In genomic region chr16:74451951-74452758, GRCh38 we compare ENCODE assay signal across 1 cellular context.
TF ChIP-seq lines count a peak whose summit lies in the region.

No MANE protein-coding gene starts in this region.

TF ChIP-seq in HepG2, 621 proteins besides CTCF, POLR2A, EP300 and RAD21:
- TF ChIP-seq ARNT (IDR thresholded peaks at IDR 0.05): no peak
- no peak for TF ChIP-seq PITX1 (CRISPR knock-in tag; IDR thresholded peaks at IDR 0.05)
- no peak for TF ChIP-seq ZBTB8A (CRISPR knock-in tag; IDR thresholded peaks at IDR 0.05; ENCODE audit: borderline replicate concordance, low read depth)
- no peak for TF ChIP-seq THAP9 (CRISPR knock-in tag; IDR thresholded peaks at IDR 0.05; ENCODE audit: borderline replicate concordance)
- no peak for TF ChIP-seq ZNF12 (CRISPR knock-in tag; IDR thresholded peaks at IDR 0.05)
- TF ChIP-seq GATAD1 (CRISPR knock-in tag; IDR thresholded peaks at IDR 0.05): no peak
- no peak for TF ChIP-seq POLR2AphosphoS5 (IDR thresholded peaks at IDR 0.05; ENCODE audit: low read depth, low read length)
- no peak for TF ChIP-seq ZBTB3 (CRISPR knock-in tag; IDR thresholded peaks at IDR 0.05; ENCODE audit: borderline replicate concordance, low read depth)
- no peak for TF ChIP-seq SIN3B (IDR thresholded peaks at IDR 0.05; ENCODE audit: low read length)
